Comparison of ENCODE assay signal across 8 cellular contexts in the genomic region with DNA sequence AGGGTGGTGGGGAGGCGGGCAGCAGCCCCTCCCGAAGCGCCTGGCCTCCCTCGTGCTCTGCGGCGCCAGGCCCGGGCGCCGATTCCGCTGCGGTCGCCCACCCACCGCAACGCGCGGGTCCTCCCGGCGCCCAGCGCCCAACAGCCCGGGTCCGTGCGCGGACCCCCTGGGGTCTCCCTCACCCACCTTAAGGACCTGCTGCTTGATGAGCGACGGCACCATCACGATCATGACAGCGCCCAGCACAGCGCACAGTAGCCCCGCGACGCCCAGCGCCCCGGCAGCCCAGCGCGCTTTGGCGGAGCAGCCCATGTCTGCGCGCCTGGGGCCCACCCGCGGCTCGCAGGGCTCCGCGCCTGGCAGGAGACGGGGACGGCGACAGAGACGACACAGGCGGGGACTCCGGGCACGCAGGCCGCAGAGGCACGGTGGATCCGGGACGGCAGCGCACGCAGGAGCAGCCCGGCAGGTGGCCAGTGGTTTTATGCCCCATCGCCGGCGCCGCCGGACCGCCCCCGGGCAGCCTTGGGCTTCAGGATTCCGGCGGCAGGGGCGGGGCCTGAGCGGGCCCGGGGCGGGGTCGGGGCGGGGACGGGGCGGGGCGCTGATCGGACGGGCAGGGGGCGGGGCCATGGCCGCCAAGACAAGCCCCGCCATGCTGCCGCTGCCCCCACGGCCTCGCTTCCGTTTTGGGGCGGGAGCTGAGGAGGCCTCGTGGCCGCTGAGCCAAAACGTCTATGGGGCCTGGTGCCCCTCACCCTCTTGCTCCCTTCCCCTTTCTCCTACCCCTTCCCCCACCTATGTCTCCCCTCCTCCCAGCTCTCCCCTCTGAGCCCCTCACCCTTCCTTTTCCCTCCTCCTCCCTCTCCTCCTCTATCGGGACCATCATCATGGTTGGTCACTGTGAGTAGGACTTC.
DNase-seq lines count a peak whose midpoint lies in the region; ATAC-seq and TF ChIP-seq lines count a peak whose summit lies in the region.

A gene with protein sequence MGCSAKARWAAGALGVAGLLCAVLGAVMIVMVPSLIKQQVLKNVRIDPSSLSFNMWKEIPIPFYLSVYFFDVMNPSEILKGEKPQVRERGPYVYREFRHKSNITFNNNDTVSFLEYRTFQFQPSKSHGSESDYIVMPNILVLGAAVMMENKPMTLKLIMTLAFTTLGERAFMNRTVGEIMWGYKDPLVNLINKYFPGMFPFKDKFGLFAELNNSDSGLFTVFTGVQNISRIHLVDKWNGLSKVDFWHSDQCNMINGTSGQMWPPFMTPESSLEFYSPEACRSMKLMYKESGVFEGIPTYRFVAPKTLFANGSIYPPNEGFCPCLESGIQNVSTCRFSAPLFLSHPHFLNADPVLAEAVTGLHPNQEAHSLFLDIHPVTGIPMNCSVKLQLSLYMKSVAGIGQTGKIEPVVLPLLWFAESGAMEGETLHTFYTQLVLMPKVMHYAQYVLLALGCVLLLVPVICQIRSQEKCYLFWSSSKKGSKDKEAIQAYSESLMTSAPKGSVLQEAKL (minus strand): TSS at position 456 of the 917 bp plus-strand sequence. CDS start 144 bp downstream, at position 312.

- DNase-seq in AG08395 (ENCODE audit: low spot score) (peak; percentile 98), NCI-H345 treated with DMSO at 0.1 percent for 48 hours (lab: John Stamatoyannopoulos, UW; ENCODE audit: unreplicated experiment) (peak; percentile 42), choroid plexus epithelial cell (ENCODE audit: low read depth) (peak; percentile 82)
- peak; percentile 55 to 66 for DNase-seq in activated CD4-positive, alpha-beta T cell treated with anti-CD3 and anti-CD28 coated beads for 24 hours (ENCODE audit: low read depth in 2 of 2)
- DNase-seq in stimulated activated CD4-positive, alpha-beta T cell treated with anti-CD3 and anti-CD28 coated beads, Interleukin-1b, Interleukin-23, amount 100 ng/mL, for 4 hours (ENCODE audit: low read depth in 2 of 2): peak; percentile 69 to 80

- TF ChIP-seq CTCF in choroid plexus epithelial cell (conservative IDR thresholded peaks at IDR 0.05; ENCODE audit: low read depth, low read length): no peak

- peak within 1 kb of the TSS; percentile 80 for H3K4me3 ChIP-seq in choroid plexus epithelial cell (ENCODE audit: low read depth, low read length)

- ATAC-seq in GM18907 (IDR thresholded peaks at IDR 0.05; ENCODE audit: unreplicated experiment): peak; percentile 78
- ATAC-seq in HG03135 (IDR thresholded peaks at IDR 0.05; ENCODE audit: unreplicated experiment): peak; percentile 72

- H3K27me3 ChIP-seq in layer of hippocampus (ENCODE audit: control insufficient read depth, insufficient read depth, low read length): no peaks in the 10 kb centered on the region

- H3K27ac ChIP-seq in layer of hippocampus (ENCODE audit: low read depth, low read length): peak within 1 kb of the TSS; percentile 78

Comparison
In these comparisons a context has a peak if more than half of its experiments do, and no peak if none do; other contexts are left out.
1. Peak in every context shown above with its lines: DNase-seq, ATAC-seq, H3K4me3 ChIP-seq and H3K27ac ChIP-seq.
2. DNase-seq: peak in every context shown above with its lines; median percentile 98 in AG08395; 82 in choroid plexus epithelial cell; 74 in stimulated activated CD4-positive, alpha-beta T cell treated with anti-CD3 and anti-CD28 coated beads, Interleukin-1b, Interleukin-23, amount 100 ng/mL, for 4 hours; 60 in activated CD4-positive, alpha-beta T cell treated with anti-CD3 and anti-CD28 coated beads for 24 hours; 42 in NCI-H345 treated with DMSO at 0.1 percent for 48 hours.